In genomic region chr1:113759341-113760101, GRCh38 we compare ENCODE assay signal across 8 cellular contexts. TPM values are rescaled to one million over a fixed set of nuclear protein-coding genes. Genes with fewer than 3 reads are reported as not detected.
DNase-seq lines count a peak whose midpoint lies in the region; ATAC-seq and TF ChIP-seq lines count a peak whose summit lies in the region.

Gene PHTF1, minus strand, starts transcription at chr1:113759486. Its CDS starts 783 bp downstream, at chr1:113758703.

- H3K9me3 ChIP-seq in prostate gland = no peaks in the 10 kb centered on the region
- H3K9me3 ChIP-seq in uterus = no peaks in the 10 kb centered on the region

- TF ChIP-seq CTCF in GM13977 (IDR thresholded peaks at IDR 0.05; ENCODE audit: extremely low read depth, insufficient read depth, missing control alignments) = no peak
- no peak for TF ChIP-seq CTCF in prostate gland (IDR thresholded peaks at IDR 0.05)
- no peak for TF ChIP-seq CTCF in uterus (IDR thresholded peaks at IDR 0.05)

- H3K27me3 ChIP-seq in prostate gland (replicated peaks; ENCODE audit: insufficient read depth) (no peaks in the 10 kb centered on the region), uterus (no peaks in the 10 kb centered on the region)

- H3K27ac ChIP-seq in prostate gland = peak within 1 kb of the TSS; percentile 82 to 93
- H3K27ac ChIP-seq in uterus = peak within 1 kb of the TSS; percentile 89 to 90

- in situ Hi-C loops in GM13977 (cut with MboI; ENCODE audit: low pct_unique_long_range_greater_than_20kb, low sequenced_read_pairs, unreplicated experiment) = no loop called here

- TF ChIP-seq POLR2A in prostate gland (IDR thresholded peaks at IDR 0.05) = peak; percentile 36
- peak; percentile 25 to 51 for TF ChIP-seq POLR2A in uterus (IDR thresholded peaks at IDR 0.05)

- H3K4me3 ChIP-seq in prostate gland = peak within 1 kb of the TSS; percentile 59 to 85
- H3K4me3 ChIP-seq in uterus = peak within 1 kb of the TSS; percentile 51 to 92

- intact Hi-C loops in T-helper 1 cell treated with Interleukin-12 subunit alpha and Interleukin-12 subunit beta and Interleukin-4 antibody, amounts not matched to agents 30 ng/mL and 1 ng/mL, for 36 hours (cut with micrococcal nuclease) = loop anchor here (1.0 to 5.0 kb wide), 11 partner anchors 17 to 1042 kb away; partner anchors contain the start of genes AP4B1, CSDE1, HIPK1 and LRIG2
- intact Hi-C loops in left ventricle myocardium superior (cut with micrococcal nuclease) (loop anchor here (10.0 kb wide), 1 partner anchor 55 kb away; the partner anchor contains the start of gene RSBN1), prostate gland (cut with DNase I) (loop anchor here (5.0 kb wide), 2 partner anchors 43 to 53 kb away; partner anchors contain the start of gene RSBN1), uterus (cut with DNase I; ENCODE audit: low total_unique reads) (no loop called here)

- under 1% methylated on average over 29 of the region's 45 CpGs for WGBS in prostate gland

- DNase-seq in GM13977 (ENCODE audit: low spot score) = peak; percentile 83
- peak; percentile 76 for DNase-seq in NCI-H1105 treated with DMSO at 0.1 percent for 48 hours (lab: John Stamatoyannopoulos, UW)
- DNase-seq in amygdala (lab: John Stamatoyannopoulos, UW) = peak in 43 of 56 donors; percentile 6 to 80 (median 49)
- peak; percentile 83 for DNase-seq in left ventricle myocardium superior
- DNase-seq in prostate gland (ENCODE audit: low spot score) = peak; percentile 43
- DNase-seq in uterus = peak; percentile 62 to 74

- peak; percentile 80 for ATAC-seq in HG02678 (IDR thresholded peaks at IDR 0.05; ENCODE audit: unreplicated experiment)
- ATAC-seq in left ventricle myocardium superior = peak; percentile 93

- H3K36me3 ChIP-seq in prostate gland = no peaks in the 10 kb centered on the region
- H3K36me3 ChIP-seq in uterus = no peaks in the 10 kb centered on the region

- no peaks in the 10 kb centered on the region for H3K4me1 ChIP-seq in prostate gland (replicated peaks)
- H3K4me1 ChIP-seq in uterus = no peaks in the 10 kb centered on the region

RNA-seq across cellular contexts. Expression of gene PHTF1, which starts in this region (rescaled TPM):
- total RNA-seq in T-helper 1 cell treated with Interleukin-12 subunit alpha and Interleukin-12 subunit beta and Interleukin-4 antibody, amounts not matched to agents 30 ng/mL and 1 ng/mL, for 36 hours = 17.3 and 22.0 TPM in 2 replicates
- total RNA-seq in left ventricle myocardium superior (7.3 TPM), prostate gland (10 to 100 TPM; 11.7 to 13.4 TPM), uterus (10 to 100 TPM in 3 of 4 donors, 1 to 10 TPM in 1; 7.6 to 30.3 (median 17.0) TPM)

Comparison
In these comparisons a context has a peak if more than half of its experiments do, and no peak if none do; other contexts are left out.
1. Peak in every context shown above with its lines: DNase-seq, ATAC-seq, H3K4me3 ChIP-seq and H3K27ac ChIP-seq.